ENCODE assay signal across 9 cellular contexts in genomic region chr19:50968709-50969412, GRCh38. TPM values are rescaled to one million over a fixed set of nuclear protein-coding genes. Genes with fewer than 3 reads are reported as not detected.
DNase-seq lines count a peak whose midpoint lies in the region; TF ChIP-seq lines count a peak whose summit lies in the region.
"Had no signal": no experiment of that assay in that cellular context is flagged by ENCODE, and none has a peak within 500 bp of the region (broad histone marks: within the 10 kb centered on the region; RNA-seq: fewer than 3 reads in every experiment).

No MANE protein-coding gene starts in this region.

- POLR2A ChIA-PET in PC-9 (lab: Charles Lee; ENCODE audit: unreplicated experiment) = interaction anchor here (0.5 to 2.2 kb wide), 6 partner anchors 14 to 48 kb away, joined by 3 to 22 read pairs (median 8); partner anchors contain the start of gene KLK8
- POLR2A ChIA-PET in activated CD4-positive, alpha-beta memory T cell treated with anti-CD3 and anti-CD28 coated beads, Interleukin-2, amount 10 ng/mL, durations not matched to agents 7 days and 5 days (lab: Charles Lee) = no interaction called here

- peak overlapping the region; percentile 89 for H3K4me2 ChIP-seq in PC-9
- no peak overlapping the region for H3K4me2 ChIP-seq in neuronal stem cell (ENCODE audit: insufficient read depth, low read length, poor library complexity, severe bottlenecking)
- H3K4me2 ChIP-seq: A549 had no signal

- H3K18ac ChIP-seq in neuronal stem cell (ENCODE audit: low read length) = peak overlapping the region; percentile 92

- no peaks in the 10 kb centered on the region for H3K27me3 ChIP-seq in PC-9 (ENCODE audit: insufficient read depth, low read depth)
- H3K27me3 ChIP-seq in neuronal stem cell (ENCODE audit: control insufficient read depth in 3 of 3, insufficient read depth in 3 of 3, low read depth in 1 of 3, low read length in 3 of 3) = peaks cover 0 to 2% (median 0%) of the 10 kb centered on the region in 3 experiments
- no peaks in the 10 kb centered on the region for H3K27me3 ChIP-seq in testis

- H3F3A ChIP-seq in PC-9 (ENCODE audit: insufficient read depth, low read depth) = peaks cover 63% of the 10 kb centered on the region

- H3K9ac ChIP-seq in neuronal stem cell (ENCODE audit: low read depth, low read length, poor library complexity) = peak overlapping the region; percentile 54

- H3K4me3 ChIP-seq in PC-9 = peak overlapping the region; percentile 76
- H3K4me3 ChIP-seq in neuronal stem cell (ENCODE audit: low read length in 2 of 2) = no peak overlapping the region
- H3K4me3 ChIP-seq in testis = no peak overlapping the region
- H3K4me3 ChIP-seq: A549 had no signal

- H2BK15ac ChIP-seq in neuronal stem cell (ENCODE audit: low read length) = peak overlapping the region; percentile 98

- H2BK12ac ChIP-seq in neuronal stem cell (ENCODE audit: low read length) = peak overlapping the region; percentile 95

- TF ChIP-seq CTCF in Calu3 (IDR thresholded peaks at IDR 0.05; ENCODE audit: unreplicated experiment) (no peak), PC-9 (conservative IDR thresholded peaks at IDR 0.05) (no peak), testis (IDR thresholded peaks at IDR 0.05) (no peak)

- no peaks in the 10 kb centered on the region for H3K79me1 ChIP-seq in neuronal stem cell (ENCODE audit: low read depth, low read length)

- peak overlapping the region; percentile 77 for H3K23ac ChIP-seq in neuronal stem cell (ENCODE audit: low read depth, low read length, poor library complexity)

- peak overlapping the region; percentile 81 for H3K27ac Mint-ChIP-seq in Calu3 (ENCODE audit: unreplicated experiment)
- H3K27ac Mint-ChIP-seq in activated CD4-positive, alpha-beta memory T cell treated with anti-CD3 and anti-CD28 coated beads, Interleukin-2, amount 10 ng/mL, durations not matched to agents 7 days and 5 days = no peak overlapping the region

- peak overlapping the region; percentile 37; the same call in 1 of the 2 replicates for H2AFZ ChIP-seq in PC-9
- peak overlapping the region; percentile 29 for H2AFZ ChIP-seq in neuronal stem cell (ENCODE audit: low read length)

- H3K27ac ChIP-seq in PC-9 (peak overlapping the region; percentile 92), neuronal stem cell (replicated peaks; ENCODE audit: low read length) (no peak overlapping the region), testis (no peak overlapping the region)
- H3K27ac ChIP-seq: A549 had no signal

- H2BK120ac ChIP-seq in neuronal stem cell (ENCODE audit: low read depth, low read length) = no peak overlapping the region

- H3K36me3 ChIP-seq in PC-9 (ENCODE audit: low read depth) (peaks cover 23% of the 10 kb centered on the region), neuronal stem cell (replicated peaks in 1 of 2; ENCODE audit: control insufficient read depth in 2 of 2, insufficient read depth in 2 of 2, low read length in 2 of 2) (no peaks in the 10 kb centered on the region), testis (ENCODE audit: low read depth, missing control alignments) (no peaks in the 10 kb centered on the region)

- H4K8ac ChIP-seq in neuronal stem cell (ENCODE audit: low read depth, low read length) = no peak overlapping the region

- DNase-seq in Calu3 (no peak), PC-9 (peak; percentile 78 to 80), globus pallidus (ENCODE audit: low spot score) (peak; percentile 50), neuronal stem cell (ENCODE audit: low spot score) (no peak), DMS 273 treated with DMSO at 0.1 percent for 48 hours (lab: John Stamatoyannopoulos, UW) (no peak), testis (no peak)
- DNase-seq in stimulated activated CD4-positive, alpha-beta T cell treated with anti-CD3 and anti-CD28 coated beads, Interleukin-4, amount 100 ng/mL, for 1 hour = no peak
- DNase-seq in activated CD4-positive, alpha-beta memory T cell treated with anti-CD3 and anti-CD28 coated beads, Interleukin-2, amount 10 ng/mL, durations not matched to agents 7 days and 5 days = no peak

- H4K20me1 ChIP-seq in PC-9 (ENCODE audit: insufficient read depth) = no peaks in the 10 kb centered on the region; the same call in 1 of the 2 replicates

- WGBS in neuronal stem cell (ENCODE audit: extremely low coverage in 2 of 2, insufficient read length in 2 of 2, insufficient replicate concordance in 1 of 2), 2 donors = no CpG with 5 or more reads among the region's 7 CpGs
- 45 to 46% methylated on average over 7 of the region's 7 CpGs for WGBS in testis, 2 donors

- H3K4me3 Mint-ChIP-seq in Calu3 (ENCODE audit: low read depth, unreplicated experiment) = peak overlapping the region; percentile 72
- no peak overlapping the region for H3K4me3 Mint-ChIP-seq in activated CD4-positive, alpha-beta memory T cell treated with anti-CD3 and anti-CD28 coated beads, Interleukin-2, amount 10 ng/mL, durations not matched to agents 7 days and 5 days

- no TSS peak for BruUV-seq in Calu3 (replicated peaks; lab: Mats Ljungman, UMichigan)
- no TSS peak for BruUV-seq in PC-9 (replicated peaks; lab: Mats Ljungman, UMichigan)

- H3K14ac ChIP-seq in neuronal stem cell (ENCODE audit: low read length) = no peak overlapping the region

- peak overlapping the region; percentile 2 for H2BK5ac ChIP-seq in neuronal stem cell (ENCODE audit: low read length)

- peaks cover 72% of the 10 kb centered on the region for H3K4me1 Mint-ChIP-seq in Calu3 (ENCODE audit: low read depth, unreplicated experiment)
- H3K4me1 Mint-ChIP-seq in activated CD4-positive, alpha-beta memory T cell treated with anti-CD3 and anti-CD28 coated beads, Interleukin-2, amount 10 ng/mL, durations not matched to agents 7 days and 5 days = no peaks in the 10 kb centered on the region

- CTCF ChIA-PET in Calu3 (lab: Charles Lee) = interaction anchor here (0.6 to 3.8 kb wide), 6 partner anchors 24 to 50 kb away, joined by 3 to 38 read pairs (median 5); no protein-coding TSS in a partner anchor
- CTCF ChIA-PET in PC-9 (lab: Charles Lee) = interaction anchor here (0.6 kb wide), 1 partner anchor 14 kb away, joined by 5 read pairs; no protein-coding TSS in a partner anchor
- CTCF ChIA-PET in activated CD4-positive, alpha-beta memory T cell treated with anti-CD3 and anti-CD28 coated beads, Interleukin-2, amount 10 ng/mL, durations not matched to agents 7 days and 5 days (lab: Charles Lee) = interaction anchor here (0.6 kb wide), 1 partner anchor 234 kb away, joined by 5 read pairs; no protein-coding TSS in a partner anchor

- H3K9me3 Mint-ChIP-seq in Calu3 (ENCODE audit: low read depth, unreplicated experiment) = no peaks in the 10 kb centered on the region
- no peaks in the 10 kb centered on the region for H3K9me3 Mint-ChIP-seq in activated CD4-positive, alpha-beta memory T cell treated with anti-CD3 and anti-CD28 coated beads, Interleukin-2, amount 10 ng/mL, durations not matched to agents 7 days and 5 days

- intact Hi-C loops in Calu3 (cut with micrococcal nuclease; ENCODE audit: unreplicated experiment) (loop anchor here (1.0 to 2.0 kb wide), 2 partner anchors 36 to 48 kb away; no protein-coding TSS in a partner anchor), PC-9 (cut with micrococcal nuclease; ENCODE audit: unreplicated experiment) (loop anchor here (1.0 to 2.0 kb wide), 6 partner anchors 16 to 128 kb away; partner anchors contain the start of genes KLK5 and KLK8), testis (cut with DNase I; ENCODE audit: low total_unique reads) (no loop called here)

- peaks cover 58% of the 10 kb centered on the region for H3K79me2 ChIP-seq in PC-9 (ENCODE audit: low read depth)

- H3K27me3 Mint-ChIP-seq in Calu3 (ENCODE audit: unreplicated experiment) = no peaks in the 10 kb centered on the region
- H3K27me3 Mint-ChIP-seq in activated CD4-positive, alpha-beta memory T cell treated with anti-CD3 and anti-CD28 coated beads, Interleukin-2, amount 10 ng/mL, durations not matched to agents 7 days and 5 days = no peaks in the 10 kb centered on the region

- H3K4ac ChIP-seq in neuronal stem cell (ENCODE audit: low read length) = peak overlapping the region; percentile 61

- peak overlapping the region; percentile 92 for H2AK5ac ChIP-seq in neuronal stem cell (ENCODE audit: low read depth, low read length)

- H3K4me1 ChIP-seq in PC-9 (replicated peaks; ENCODE audit: insufficient read depth) = peaks cover 74% of the 10 kb centered on the region
- H3K4me1 ChIP-seq in neuronal stem cell (ENCODE audit: control insufficient read depth in 2 of 2, insufficient read depth in 1 of 2, low read depth in 1 of 2, low read length in 2 of 2) = peaks cover 0 to 15% of the 10 kb centered on the region in 2 donors
- H3K4me1 ChIP-seq in testis = peaks cover 7% of the 10 kb centered on the region
- H3K4me1 ChIP-seq: A549 had no signal

- TF ChIP-seq POLR2A in testis (IDR thresholded peaks at IDR 0.05) = no peak

- H4K91ac ChIP-seq in neuronal stem cell (ENCODE audit: low read depth, low read length, poor library complexity) = no peak overlapping the region

- no peaks in the 10 kb centered on the region for H3K9me2 ChIP-seq in PC-9 (ENCODE audit: insufficient read depth)

- H3K9me3 ChIP-seq in PC-9 (ENCODE audit: insufficient read depth, low read depth) = no peaks in the 10 kb centered on the region
- H3K9me3 ChIP-seq in neuronal stem cell (replicated peaks in 1 of 2; ENCODE audit: control insufficient read depth in 2 of 2, insufficient read depth in 1 of 2, low read depth in 1 of 2, low read length in 2 of 2) = no peaks in the 10 kb centered on the region
- no peaks in the 10 kb centered on the region for H3K9me3 ChIP-seq in testis

- H3K36me3 Mint-ChIP-seq in Calu3 (ENCODE audit: insufficient read depth, unreplicated experiment) = peaks cover 47% of the 10 kb centered on the region
- no peaks in the 10 kb centered on the region for H3K36me3 Mint-ChIP-seq in activated CD4-positive, alpha-beta memory T cell treated with anti-CD3 and anti-CD28 coated beads, Interleukin-2, amount 10 ng/mL, durations not matched to agents 7 days and 5 days (ENCODE audit: low read depth)

RNA-seq across cellular contexts. Expression of gene KLK6, which starts 0.5 kb away (rescaled TPM):
- total RNA-seq in Calu3 (2022) = 269 and 350 TPM in 2 replicates
- 490 and 581 TPM in 2 replicates for total RNA-seq in PC-9 (2021)
- polyA plus RNA-seq in neuronal stem cell (2013, experiment 1 of 2) = 0.57 TPM
- polyA plus RNA-seq in neuronal stem cell (2013, experiment 2 of 2) = 0.53 TPM
- total RNA-seq in activated CD4-positive, alpha-beta memory T cell treated with anti-CD3 and anti-CD28 coated beads, Interleukin-2, amount 10 ng/mL, durations not matched to agents 7 days and 5 days = not detected
- under 1 TPM; 0.37 to 0.71 TPM for total RNA-seq in testis
- polyA plus RNA-seq in testis (ENCODE audit: insufficient read depth, low read depth, low replicate concordance) = 0.63 TPM

RNA-seq across cellular contexts. Expression of gene KLK7, which starts 14.9 kb away (rescaled TPM):
- total RNA-seq in Calu3 (2022) (6.5 and 7.9 TPM in 2 replicates), PC-9 (2021) (98.1 and 138 TPM in 2 replicates), testis (under 1 TPM; 0.71 to 0.93 TPM)
- 0.47 TPM for polyA plus RNA-seq in neuronal stem cell (2013, experiment 1 of 2)
- polyA plus RNA-seq in neuronal stem cell (2013, experiment 2 of 2) = 0.37 TPM
- not detected for total RNA-seq in activated CD4-positive, alpha-beta memory T cell treated with anti-CD3 and anti-CD28 coated beads, Interleukin-2, amount 10 ng/mL, durations not matched to agents 7 days and 5 days
- polyA plus RNA-seq in testis (ENCODE audit: insufficient read depth, low read depth, low replicate concordance) = 0.45 TPM
- polyA plus RNA-seq: A549 had no signal

RNA-seq across cellular contexts. Expression of gene KLK5, which starts 16.0 kb away (rescaled TPM):
- 0.24 and 0.38 TPM in 2 replicates for total RNA-seq in Calu3 (2022)
- total RNA-seq in PC-9 (2021) = 405 and 412 TPM in 2 replicates
- not detected for polyA plus RNA-seq in neuronal stem cell (2013, experiment 1 of 2)
- not detected for polyA plus RNA-seq in neuronal stem cell (2013, experiment 2 of 2)
- not detected for total RNA-seq in activated CD4-positive, alpha-beta memory T cell treated with anti-CD3 and anti-CD28 coated beads, Interleukin-2, amount 10 ng/mL, durations not matched to agents 7 days and 5 days
- 10 to 100 TPM in 1 of 2 donors, 1 to 10 TPM in 1; 5.6 to 13.9 TPM for total RNA-seq in testis
- 25.4 TPM for polyA plus RNA-seq in testis (ENCODE audit: insufficient read depth, low read depth, low replicate concordance)
- polyA plus RNA-seq: A549 had no signal

RNA-seq across cellular contexts. Expression of gene KLK8, which starts 32.5 kb away (rescaled TPM):
- total RNA-seq in Calu3 (2022) (0.71 and 0.91 TPM in 2 replicates), PC-9 (2021) (120 and 128 TPM in 2 replicates), testis (1 to 10 TPM; 2.7 to 2.9 TPM)
- 2.1 TPM for polyA plus RNA-seq in neuronal stem cell (2013, experiment 1 of 2)
- 1.1 TPM for polyA plus RNA-seq in neuronal stem cell (2013, experiment 2 of 2)
- total RNA-seq in activated CD4-positive, alpha-beta memory T cell treated with anti-CD3 and anti-CD28 coated beads, Interleukin-2, amount 10 ng/mL, durations not matched to agents 7 days and 5 days = not detected
- polyA plus RNA-seq in testis (ENCODE audit: insufficient read depth, low read depth, low replicate concordance) = 4.9 TPM
- polyA plus RNA-seq: A549 had no signal

RNA-seq across cellular contexts. Expression of gene KLK10, which starts 50.6 kb away (rescaled TPM):
- total RNA-seq in Calu3 (2022) (24.2 and 32.9 TPM in 2 replicates), PC-9 (2021) (28.0 and 28.9 TPM in 2 replicates), testis (10 to 100 TPM in 1 of 2 donors, 1 to 10 TPM in 1; 9.2 to 15.7 TPM)
- 0.86 TPM for polyA plus RNA-seq in neuronal stem cell (2013, experiment 1 of 2)
- polyA plus RNA-seq in neuronal stem cell (2013, experiment 2 of 2) = 0.61 TPM
- total RNA-seq in activated CD4-positive, alpha-beta memory T cell treated with anti-CD3 and anti-CD28 coated beads, Interleukin-2, amount 10 ng/mL, durations not matched to agents 7 days and 5 days = not detected
- 15.6 TPM for polyA plus RNA-seq in testis (ENCODE audit: insufficient read depth, low read depth, low replicate concordance)

Comparison
In these comparisons a context has a peak if more than half of its experiments do, and no peak if none do; other contexts are left out.
1. DNase-seq: peak in PC-9 (2 of 2) and globus pallidus (single experiment); none in Calu3 (single experiment), neuronal stem cell (single experiment), DMS 273 treated with DMSO at 0.1 percent for 48 hours (single experiment), stimulated activated CD4-positive, alpha-beta T cell treated with anti-CD3 and anti-CD28 coated beads, Interleukin-4, amount 100 ng/mL, for 1 hour (single experiment), activated CD4-positive, alpha-beta memory T cell treated with anti-CD3 and anti-CD28 coated beads, Interleukin-2, amount 10 ng/mL, durations not matched to agents 7 days and 5 days (single experiment) and testis (single experiment).
2. RNA of gene KLK6, which starts 0.5 kb away (total RNA-seq): 490 to 581 TPM in PC-9 and 269 to 350 TPM in Calu3; 0.37 to 0.71 TPM in testis and not detected in activated CD4-positive, alpha-beta memory T cell treated with anti-CD3 and anti-CD28 coated beads, Interleukin-2, amount 10 ng/mL, durations not matched to agents 7 days and 5 days; every median in the first group is over 100 times any median in the second.
3. RNA of gene KLK7, which starts 14.9 kb away (total RNA-seq): 98.1 to 138 TPM in PC-9; 6.5 to 7.9 TPM in Calu3, 0.71 to 0.93 TPM in testis and not detected in activated CD4-positive, alpha-beta memory T cell treated with anti-CD3 and anti-CD28 coated beads, Interleukin-2, amount 10 ng/mL, durations not matched to agents 7 days and 5 days; every median in the first group is over 10 times any median in the second.
4. RNA of gene KLK5, which starts 16.0 kb away (total RNA-seq): 405 to 412 TPM in PC-9; 5.6 to 13.9 TPM in testis, 0.24 to 0.38 TPM in Calu3 and not detected in activated CD4-positive, alpha-beta memory T cell treated with anti-CD3 and anti-CD28 coated beads, Interleukin-2, amount 10 ng/mL, durations not matched to agents 7 days and 5 days; every median in the first group is over 10 times any median in the second.